In genomic region chr6:43724354-43724753, GRCh38 we compare ENCODE assay signal across 8 cellular contexts. TPM values are rescaled to one million over a fixed set of nuclear protein-coding genes. Genes with fewer than 3 reads are reported as not detected.
A peak's percentile ranks its signal among the peaks of the same experiment; 100 is the strongest.
DNase-seq lines count a peak whose midpoint lies in the region; ATAC-seq and TF ChIP-seq lines count a peak whose summit lies in the region.

No MANE protein-coding gene starts in this region.

- peaks cover 0 to 3% (median 0%) of the 10 kb centered on the region in 7 donors for H3K9me3 Mint-ChIP-seq in CD14-positive monocyte
- peaks cover 4% of the 10 kb centered on the region for H3K9me3 Mint-ChIP-seq in activated T-helper 1 cell treated with anti-CD3 and anti-CD28 coated beads, Interleukin-12 subunit alpha, Interleukin-12 subunit beta, Interleukin-2, Interleukin-4 antibody, amounts not matched to agents 30 ng/mL and 10 ng/mL and 1 ng/mL, durations not matched to agents 14 hours and 24 hours and 36 hours

- no peak overlapping the region for H3K23ac ChIP-seq in mesenchymal stem cell (ENCODE audit: low read length in 2 of 2)

- peaks cover 51% of the 10 kb centered on the region for H3K4me1 Mint-ChIP-seq in CD14-positive monocyte
- H3K4me1 Mint-ChIP-seq in activated T-helper 1 cell treated with anti-CD3 and anti-CD28 coated beads, Interleukin-12 subunit alpha, Interleukin-12 subunit beta, Interleukin-2, Interleukin-4 antibody, amounts not matched to agents 30 ng/mL and 10 ng/mL and 1 ng/mL, durations not matched to agents 14 hours and 24 hours and 36 hours (ENCODE audit: low read depth), result peaks cover 32% of the 10 kb centered on the region

- no peaks in the 10 kb centered on the region for H3K9me3 ChIP-seq in HCT116 (ENCODE audit: control insufficient read depth in 1 of 2, insufficient read depth in 1 of 2, low read depth in 1 of 2, low read length in 2 of 2)
- no peaks in the 10 kb centered on the region for H3K9me3 ChIP-seq in mesenchymal stem cell (ENCODE audit: control insufficient read depth, low read length)

- H3K79me2 ChIP-seq in HCT116 (ENCODE audit: insufficient read depth, low read length), result no peaks in the 10 kb centered on the region

- peaks cover 26 to 48% (median 34%) of the 10 kb centered on the region in 3 donors for H3K27me3 Mint-ChIP-seq in CD14-positive monocyte (ENCODE audit: low read depth in 3 of 3)
- peaks cover 6% of the 10 kb centered on the region for H3K27me3 Mint-ChIP-seq in activated T-helper 1 cell treated with anti-CD3 and anti-CD28 coated beads, Interleukin-12 subunit alpha, Interleukin-12 subunit beta, Interleukin-2, Interleukin-4 antibody, amounts not matched to agents 30 ng/mL and 10 ng/mL and 1 ng/mL, durations not matched to agents 14 hours and 24 hours and 36 hours (ENCODE audit: insufficient read depth)

- 94% methylated on average over 1 of the region's 2 CpGs for WGBS in mesenchymal stem cell

- H3K36me3 ChIP-seq in HCT116 (ENCODE audit: control insufficient read depth in 1 of 2, insufficient read depth in 2 of 2, low read length in 2 of 2) (no peaks in the 10 kb centered on the region), mesenchymal stem cell (ENCODE audit: control insufficient read depth in 1 of 2, insufficient read depth in 2 of 2, low read depth in 1 of 2, low read length in 2 of 2) (no peaks in the 10 kb centered on the region)

- no peak overlapping the region for H3K4ac ChIP-seq in mesenchymal stem cell (ENCODE audit: low read depth in 1 of 2, low read length in 2 of 2)

- H3K4me1 ChIP-seq in HCT116 (ENCODE audit: control insufficient read depth in 1 of 2, insufficient read depth in 2 of 2, low read length in 2 of 2) (peaks cover 23 to 27% of the 10 kb centered on the region in 2 experiments), mesenchymal stem cell (ENCODE audit: control insufficient read depth, insufficient read depth, low read depth, low read length) (peaks cover 11% of the 10 kb centered on the region)

- H2BK12ac ChIP-seq in mesenchymal stem cell (ENCODE audit: low read length in 2 of 2), result peak overlapping the region in 1 of 2 experiments; percentile 7

- no TSS peak for BruUV-seq in HCT116 (replicated peaks; lab: Mats Ljungman, UMichigan)

- H3K27me3 ChIP-seq in HCT116 (ENCODE audit: insufficient read depth, low read length) (no peaks in the 10 kb centered on the region), mesenchymal stem cell (ENCODE audit: control insufficient read depth in 1 of 2, insufficient read depth in 1 of 2, low read length in 2 of 2) (peaks cover 0 to 9% of the 10 kb centered on the region in 2 experiments)

- CTCF ChIA-PET in HCT116 (lab: Charles Lee), result interaction anchor here (0.6 to 2.0 kb wide), 4 partner anchors 21 to 403 kb away, joined by 3 to 14 read pairs (median 8); partner anchors contain the start of genes MRPL14 and TMEM63B

- intact Hi-C loops in CD14-positive monocyte (cut with micrococcal nuclease) (loop anchor here in 1 of 2 donors (2.0 to 5.0 kb wide), 5 partner anchors 18 to 354 kb away; partner anchors contain the start of genes MRPS18A and VEGFA), HCT116 (cut with micrococcal nuclease) (loop anchor here (1.0 to 2.0 kb wide), 2 partner anchors 226 to 350 kb away; no protein-coding TSS in a partner anchor)
- intact Hi-C loops in activated T-helper 1 cell treated with anti-CD3 and anti-CD28 coated beads, Interleukin-12 subunit alpha, Interleukin-12 subunit beta, Interleukin-2, Interleukin-4 antibody, amounts not matched to agents 30 ng/mL and 10 ng/mL and 1 ng/mL, durations not matched to agents 14 hours and 24 hours and 36 hours (cut with micrococcal nuclease), result loop anchor here (1.0 to 5.0 kb wide), 6 partner anchors 16 to 355 kb away; no protein-coding TSS in a partner anchor

- H2AFZ ChIP-seq in HCT116 (ENCODE audit: low read depth, low read length, poor library complexity, severe bottlenecking) (no peak overlapping the region), mesenchymal stem cell (ENCODE audit: low read depth, low read length) (no peak overlapping the region)

- no peak overlapping the region for H2BK15ac ChIP-seq in mesenchymal stem cell (ENCODE audit: low read depth, poor library complexity, severe bottlenecking)

- DNase-seq in CD14-positive monocyte (ENCODE audit: low spot score), result no peak
- DNase-seq in HCT116 (ENCODE audit: low read depth, low spot score), result no peak
- no peak for DNase-seq in activated T-helper 1 cell treated with anti-CD3 and anti-CD28 coated beads, Interleukin-12 subunit alpha, Interleukin-12 subunit beta, Interleukin-2, Interleukin-4 antibody, amounts not matched to agents 30 ng/mL and 10 ng/mL and 1 ng/mL, durations not matched to agents 14 hours and 24 hours and 36 hours (ENCODE audit: low spot score)
- no peak for DNase-seq in mesenchymal stem cell
- DNase-seq in RKO (ENCODE audit: low spot score), result no peak
- DNase-seq in mesenteric fat pad (ENCODE audit: low spot score), result no peak
- no peak for DNase-seq in DMS79 treated with DMSO at 0.1 percent for 48 hours (lab: John Stamatoyannopoulos, UW)

- H2AK5ac ChIP-seq in mesenchymal stem cell (ENCODE audit: low read length, severe bottlenecking), result peak overlapping the region; percentile 24

- no peak overlapping the region for H3K4me3 ChIP-seq in HCT116 (replicated peaks in 1 of 2; ENCODE audit: low read depth in 1 of 2, low read length in 2 of 2)
- peak overlapping the region in 1 of 2 experiments; percentile 50 for H3K4me3 ChIP-seq in mesenchymal stem cell (ENCODE audit: insufficient read depth in 1 of 2, low read depth in 1 of 2, low read length in 2 of 2)

- H3K4me2 ChIP-seq in HCT116 (ENCODE audit: low read length), result peak overlapping the region; percentile 52; the same call in 1 of the 2 replicates
- H3K4me2 ChIP-seq in mesenchymal stem cell (ENCODE audit: low read length, poor library complexity, severe bottlenecking), result no peak overlapping the region

- H3K36me3 Mint-ChIP-seq in CD14-positive monocyte, result peaks cover 0 to 5% of the 10 kb centered on the region in 2 donors
- no peaks in the 10 kb centered on the region for H3K36me3 Mint-ChIP-seq in activated T-helper 1 cell treated with anti-CD3 and anti-CD28 coated beads, Interleukin-12 subunit alpha, Interleukin-12 subunit beta, Interleukin-2, Interleukin-4 antibody, amounts not matched to agents 30 ng/mL and 10 ng/mL and 1 ng/mL, durations not matched to agents 14 hours and 24 hours and 36 hours (ENCODE audit: low read depth)

- POLR2A ChIA-PET in HCT116 (lab: Charles Lee), result interaction anchor here (1.5 to 2.0 kb wide), 2 partner anchors 45 to 355 kb away, joined by 3 to 9 read pairs; partner anchors contain the start of gene VEGFA

- no peaks in the 10 kb centered on the region for H3K79me1 ChIP-seq in mesenchymal stem cell (replicated peaks; ENCODE audit: low read length, poor library complexity, severe bottlenecking)

- no peak overlapping the region for H2BK5ac ChIP-seq in mesenchymal stem cell (ENCODE audit: low read depth, low read length, poor library complexity, severe bottlenecking)

- TF ChIP-seq CTCF in CD14-positive monocyte (IDR thresholded peaks at IDR 0.05) (no peak), HCT116 (IDR thresholded peaks at IDR 0.05 in 2 of 3, conservative IDR thresholded peaks at IDR 0.05 in 1 of 3; ENCODE audit: borderline replicate concordance in 1 of 3, insufficient read depth in 1 of 3, low read depth in 2 of 3, low read length in 2 of 3) (no peak)

- no peak for TF ChIP-seq RAD21 in HCT116 (IDR thresholded peaks at IDR 0.05; ENCODE audit: low read depth)

- ATAC-seq in HCT116, result no peak
- ATAC-seq in GM21717 (IDR thresholded peaks at IDR 0.05; ENCODE audit: unreplicated experiment), result no peak

- no peak overlapping the region for H3K4me3 Mint-ChIP-seq in CD14-positive monocyte
- H3K4me3 Mint-ChIP-seq in activated T-helper 1 cell treated with anti-CD3 and anti-CD28 coated beads, Interleukin-12 subunit alpha, Interleukin-12 subunit beta, Interleukin-2, Interleukin-4 antibody, amounts not matched to agents 30 ng/mL and 10 ng/mL and 1 ng/mL, durations not matched to agents 14 hours and 24 hours and 36 hours, result no peak overlapping the region

- no peaks in the 10 kb centered on the region for H3K9me2 ChIP-seq in HCT116 (ENCODE audit: insufficient read depth)

- H3K18ac ChIP-seq in mesenchymal stem cell (ENCODE audit: low read depth in 1 of 2, low read length in 2 of 2), result no peak overlapping the region

- no peak for TF ChIP-seq POLR2A in HCT116 (IDR thresholded peaks at IDR 0.05; ENCODE audit: borderline replicate concordance, extremely low read depth, insufficient read depth, insufficient read length)

- no peak overlapping the region for H3K14ac ChIP-seq in mesenchymal stem cell (ENCODE audit: low read length in 2 of 2)

- RAD21 ChIA-PET in HCT116 (lab: Charles Lee; ENCODE audit: low non-redundant PET in 1 of 2, low total read pairs in 2 of 2, uncharacterized antibody in 2 of 2, unreplicated experiment in 2 of 2), result interaction anchor here (0.7 to 1.6 kb wide), 5 partner anchors 9 to 355 kb away, joined by 3 to 4 read pairs (median 3); no protein-coding TSS in a partner anchor

- peak overlapping the region; percentile 90 to 99 (median 98) for H3K27ac Mint-ChIP-seq in CD14-positive monocyte
- peak overlapping the region; percentile 10 for H3K27ac Mint-ChIP-seq in activated T-helper 1 cell treated with anti-CD3 and anti-CD28 coated beads, Interleukin-12 subunit alpha, Interleukin-12 subunit beta, Interleukin-2, Interleukin-4 antibody, amounts not matched to agents 30 ng/mL and 10 ng/mL and 1 ng/mL, durations not matched to agents 14 hours and 24 hours and 36 hours

- H4K8ac ChIP-seq in mesenchymal stem cell (ENCODE audit: low read length), result no peak overlapping the region

- H3K27ac ChIP-seq in HCT116 (ENCODE audit: low read depth, low read length) (peak overlapping the region; percentile 19; the same call in 1 of the 2 replicates), mesenchymal stem cell (ENCODE audit: low read length, poor library complexity, severe bottlenecking) (no peak overlapping the region)

- no peak overlapping the region for H2BK120ac ChIP-seq in mesenchymal stem cell (ENCODE audit: low read depth, low read length)

- H3K9ac ChIP-seq in HCT116 (ENCODE audit: low read length) (no peak overlapping the region), mesenchymal stem cell (ENCODE audit: low read length) (peak overlapping the region; percentile 37)

- H4K20me1 ChIP-seq in HCT116 (ENCODE audit: insufficient read depth), result no peaks in the 10 kb centered on the region

- no peak overlapping the region for H4K91ac ChIP-seq in mesenchymal stem cell (ENCODE audit: low read length)

RNA-seq across cellular contexts. Expression of gene MRPS18A, which starts 36.8 kb away (rescaled TPM):
- polyA plus RNA-seq in CD14-positive monocyte, result 10 to 100 TPM; 41.4 to 45.3 TPM
- total RNA-seq in HCT116 (2021; ENCODE audit: unreplicated experiment) (63.0 TPM), mesenteric fat pad (34.5 TPM)
- 84.7 and 96.7 TPM in 2 replicates for polyA plus RNA-seq in HCT116 (2012)
- 55.0 and 55.9 TPM in 2 replicates for total RNA-seq in activated T-helper 1 cell treated with anti-CD3 and anti-CD28 coated beads, Interleukin-12 subunit alpha, Interleukin-12 subunit beta, Interleukin-2, Interleukin-4 antibody, amounts not matched to agents 30 ng/mL and 10 ng/mL and 1 ng/mL, durations not matched to agents 14 hours and 24 hours and 36 hours
- polyA plus RNA-seq in mesenchymal stem cell (2013, experiment 1 of 2), result 42.0 TPM
- polyA plus RNA-seq in mesenchymal stem cell (2013, experiment 2 of 2), result 43.2 TPM

RNA-seq across cellular contexts. Expression of gene VEGFA, which starts 45.7 kb away (rescaled TPM):
- 10 to 100 TPM; 19.0 to 32.0 TPM for polyA plus RNA-seq in CD14-positive monocyte
- 112 TPM for total RNA-seq in HCT116 (2021; ENCODE audit: unreplicated experiment)
- polyA plus RNA-seq in HCT116 (2012), result 196 and 304 TPM in 2 replicates
- total RNA-seq in activated T-helper 1 cell treated with anti-CD3 and anti-CD28 coated beads, Interleukin-12 subunit alpha, Interleukin-12 subunit beta, Interleukin-2, Interleukin-4 antibody, amounts not matched to agents 30 ng/mL and 10 ng/mL and 1 ng/mL, durations not matched to agents 14 hours and 24 hours and 36 hours, result 42.3 and 43.2 TPM in 2 replicates
- polyA plus RNA-seq in mesenchymal stem cell (2013, experiment 1 of 2), result 94.9 TPM
- polyA plus RNA-seq in mesenchymal stem cell (2013, experiment 2 of 2), result 89.3 TPM
- 498 TPM for total RNA-seq in mesenteric fat pad
